Comparison of ENCODE assay signal across 8 cellular contexts in the genomic region with DNA sequence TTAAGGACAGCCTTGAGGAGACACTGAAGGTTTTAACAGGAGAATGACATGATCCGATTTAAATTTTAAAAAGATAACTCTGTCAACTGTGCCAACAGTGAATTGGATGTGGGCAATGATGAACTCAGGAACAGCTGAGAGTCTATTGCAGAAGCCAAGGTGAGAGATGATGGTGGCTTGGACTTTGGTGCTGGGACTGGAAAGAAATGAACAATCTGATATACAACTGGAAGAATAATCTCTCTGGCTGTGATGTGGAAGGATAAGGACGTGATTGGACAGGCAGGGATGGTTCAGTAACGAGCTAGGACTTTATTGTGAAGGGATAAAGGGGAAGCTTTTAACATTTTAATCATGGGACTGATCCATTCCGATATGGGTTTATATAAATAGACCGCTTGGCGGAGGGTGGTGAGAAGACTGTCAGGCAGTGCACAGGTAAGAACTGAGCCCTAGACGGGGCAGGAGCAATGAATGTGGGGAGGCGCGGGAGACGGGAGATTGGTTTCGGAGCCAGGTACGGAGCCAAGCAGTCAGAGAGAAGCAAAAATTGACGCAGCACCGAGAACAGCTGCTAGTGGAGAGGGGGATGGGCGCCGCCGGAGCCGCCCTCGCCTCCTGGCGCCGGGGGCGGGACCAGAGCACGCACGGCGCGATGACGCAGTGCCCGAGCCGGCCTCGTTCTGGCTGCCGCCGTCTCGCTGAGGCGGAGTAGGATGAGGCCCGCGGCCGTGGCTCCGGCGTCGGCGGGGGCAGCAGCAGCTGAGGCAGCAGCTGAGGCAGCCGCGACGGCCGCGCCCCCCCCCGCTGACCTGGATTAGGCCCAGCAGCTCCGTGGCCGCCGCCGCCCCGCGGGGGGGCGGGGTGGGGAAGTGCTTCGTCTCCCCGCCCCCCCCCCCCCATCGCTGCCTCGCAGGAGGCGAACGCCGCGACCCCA. TPM values are rescaled to one million over a fixed set of nuclear protein-coding genes. Genes with fewer than 3 reads are reported as not detected.
DNase-seq lines count a peak whose midpoint lies in the region; ATAC-seq, FAIRE-seq and TF ChIP-seq lines count a peak whose summit lies in the region.

A gene with protein sequence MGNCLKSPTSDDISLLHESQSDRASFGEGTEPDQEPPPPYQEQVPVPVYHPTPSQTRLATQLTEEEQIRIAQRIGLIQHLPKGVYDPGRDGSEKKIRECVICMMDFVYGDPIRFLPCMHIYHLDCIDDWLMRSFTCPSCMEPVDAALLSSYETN (plus strand): TSS at position 663 of the 937 bp plus-strand sequence. CDS start 484 bp downstream, outside the sequence.

- intact Hi-C loops in aorta (cut with DNase I), result loop anchor here (5.0 to 10.0 kb wide), 3 partner anchors 46 to 61 kb away; no protein-coding TSS in a partner anchor

- in situ Hi-C loops in astrocyte of the cerebellum (cut with HindIII; ENCODE audit: low sequenced_read_pairs), result no loop called here

- no peaks in the 10 kb centered on the region for H3K9me3 ChIP-seq in aorta (ENCODE audit: control insufficient read depth, low read length)

- H3K4me1 ChIP-seq in aorta (ENCODE audit: control insufficient read depth in 1 of 2, insufficient read depth in 2 of 2, low read length in 2 of 2), result peaks cover 2 to 11% of the 10 kb centered on the region in 2 donors

- H3K36me3 ChIP-seq in aorta (ENCODE audit: control insufficient read depth in 1 of 2, insufficient read depth in 2 of 2, low read length in 1 of 2), result no peaks in the 10 kb centered on the region

- peak; percentile 85 for FAIRE-seq in GM18507 (lab: Jason Lieb, UNC)

- DNase-seq in GM18507 (ENCODE audit: extremely low spot score, insufficient read length, low read depth) (peak; percentile 91), NCI-H1930 (lab: John Stamatoyannopoulos, UW) (peak; percentile 80 to 84), T-helper 9 cell (peak; percentile 89), astrocyte of the cerebellum (ENCODE audit: low read depth) (peak; percentile 69), hepatic stellate cell (ENCODE audit: low spot score) (peak; percentile 92), renal cortical epithelial cell (ENCODE audit: low read depth) (peak; percentile 64), aorta (peak; percentile 95 to 98)

- WGBS in aorta, 2 donors, result 1% methylated on average over 41 to 62 of the region's 62 CpGs

- no peaks in the 10 kb centered on the region for H3K27me3 ChIP-seq in aorta (ENCODE audit: control insufficient read depth in 1 of 2, insufficient read depth in 2 of 2, low read length in 1 of 2)

- H3K4me3 ChIP-seq in astrocyte of the cerebellum (ENCODE audit: low read depth, low read length) (peak within 1 kb of the TSS; percentile 98), aorta (ENCODE audit: low read length in 2 of 2) (peak within 1 kb of the TSS; percentile 51 to 98)

- ATAC-seq in HG02970 (IDR thresholded peaks at IDR 0.05; ENCODE audit: low FRiP score, unreplicated experiment) (peak; percentile 86), aorta (ENCODE audit: low FRiP score) (peak; percentile 97)

- TF ChIP-seq CTCF in astrocyte of the cerebellum (IDR thresholded peaks at IDR 0.05; ENCODE audit: low read depth, low read length, missing control alignments), result no peak

- H3K27ac ChIP-seq in aorta (ENCODE audit: low read depth in 1 of 2, low read length in 2 of 2), result peak within 1 kb of the TSS; percentile 49 to 99

RNA-seq across cellular contexts. Expression of the gene that starts here (rescaled TPM):
- 117 and 165 TPM in 2 replicates for total RNA-seq in renal cortical epithelial cell
- 100 to 1,000 TPM; 116 to 151 TPM for total RNA-seq in aorta
- 100 to 1,000 TPM; 110 to 168 TPM for polyA plus RNA-seq in aorta

Comparison
In these comparisons a context has a peak if more than half of its experiments do, and no peak if none do; other contexts are left out.
1. Peak in every context shown above with its lines: DNase-seq, ATAC-seq, H3K4me3 ChIP-seq and H3K27ac ChIP-seq.